Comparison of ENCODE assay signal across 24 cellular contexts in genomic region chr18:21896732-21897336, GRCh38.
A peak's percentile ranks its signal among the peaks of the same experiment; 100 is the strongest.
DNase-seq lines count a peak whose midpoint lies in the region; ATAC-seq and TF ChIP-seq lines count a peak whose summit lies in the region.
"Had no signal": no experiment of that assay in that cellular context is flagged by ENCODE, and none has a peak within 500 bp of the region (broad histone marks: within the 10 kb centered on the region; RNA-seq: fewer than 3 reads in every experiment).

No MANE protein-coding gene starts in this region.

- H3K9me3 ChIP-seq in Panc1 (ENCODE audit: control insufficient read depth, insufficient read depth, low read depth, low read length) (no peaks in the 10 kb centered on the region), heart right ventricle (peaks cover 0 to 2% (median 0%) of the 10 kb centered on the region in 11 donors)
- H3K9me3 ChIP-seq: Peyer's patch, psoas muscle, tibial nerve had no signal

- CTCF ChIA-PET in Panc1 (lab: Charles Lee): no interaction called here

- DNase-seq in H7 (peak; percentile 15), Panc1 (ENCODE audit: low read depth, low spot score) (no peak), heart right ventricle (no peak), retina (peak; percentile 16), NCI-H69 (lab: John Stamatoyannopoulos, UW) (no peak), NCI-H2227 treated with DMSO at 0.1 percent for 48 hours (lab: John Stamatoyannopoulos, UW) (no peak), germinal center (ENCODE audit: low spot score) (no peak)
- DNase-seq: activated CD4-positive, alpha-beta T cell treated with anti-CD3 and anti-CD28 coated beads, Interleukin-2, amount 50 U/mL, for 4 hours; activated CD8-positive, alpha-beta memory T cell treated with anti-CD3 and anti-CD28 coated beads, Interleukin-2, amount 50 U/mL, for 48 hours; activated effector memory CD4-positive, alpha-beta T cell treated with anti-CD3 and anti-CD28 coated beads, Interleukin-2, amount 50 U/mL, for 16 hours; activated naive CD8-positive, alpha-beta T cell treated with anti-CD3 and anti-CD28 coated beads, Interleukin-2, amount 50 U/mL, for 24 hours; brain microvascular endothelial cell; CD8-positive, alpha-beta memory T cell; cortex of kidney; foreskin melanocyte; NCI-H1436; Peyer's patch; psoas muscle; T-helper 2 cell; WERI-Rb-1 had no signal

- H3K4me1 ChIP-seq in Panc1 (ENCODE audit: control insufficient read depth, insufficient read depth, low read length) (no peaks in the 10 kb centered on the region), heart right ventricle (peaks cover 0 to 14% (median 0%) of the 10 kb centered on the region in 9 donors)
- H3K4me1 ChIP-seq: neural progenitor cell, psoas muscle had no signal

- WGBS in heart right ventricle, 2 donors: 42 to 43% methylated on average over 27 of the region's 27 CpGs

- TF ChIP-seq CTCF in Panc1 (IDR thresholded peaks at IDR 0.05) (no peak), heart right ventricle (IDR thresholded peaks at IDR 0.05) (no peak)

- H3K36me3 ChIP-seq in H7 (replicated peaks; ENCODE audit: control insufficient read depth, insufficient read depth, low read length): no peaks in the 10 kb centered on the region
- no peaks in the 10 kb centered on the region for H3K36me3 ChIP-seq in Panc1 (ENCODE audit: control insufficient read depth, insufficient read depth, low read length)
- H3K36me3 ChIP-seq in heart right ventricle: no peaks in the 10 kb centered on the region
- H3K36me3 ChIP-seq: brain microvascular endothelial cell, neural progenitor cell, Peyer's patch, tibial nerve, WERI-Rb-1 had no signal

- H3K27me3 ChIP-seq in H7 (ENCODE audit: control insufficient read depth, insufficient read depth, low read length) (peaks cover 3% of the 10 kb centered on the region; the same call in 1 of the 2 replicates), Panc1 (ENCODE audit: control insufficient read depth, insufficient read depth, low read length) (no peaks in the 10 kb centered on the region), heart right ventricle (no peaks in the 10 kb centered on the region)
- H3K27me3 ChIP-seq: brain microvascular endothelial cell, neural progenitor cell, Peyer's patch, tibial nerve had no signal

- BruUV-seq in Panc1 (replicated peaks; lab: Mats Ljungman, UMichigan): no TSS peak

- POLR2A ChIA-PET in Panc1 (lab: Charles Lee): no interaction called here

- in situ Hi-C loops in Panc1 (cut with HindIII; ENCODE audit: low pct_unique_long_range_greater_than_20kb, low sequenced_read_pairs): no loop called here

- H3K4me3 ChIP-seq in H7 (ENCODE audit: insufficient read depth, low read depth, low read length) (0 out of 2 replicates have a peak overlapping the region, but pooled peaks have one; percentile 4), Panc1 (ENCODE audit: low read depth in 2 of 2, low read length in 2 of 2) (no peak overlapping the region), heart right ventricle (peak overlapping the region in 2 of 10 donors; percentile 2 to 24)
- H3K4me3 ChIP-seq: neural progenitor cell, Peyer's patch, psoas muscle, SK-N-MC, smooth muscle cell, tibial nerve had no signal

- H3K27ac ChIP-seq in Panc1 (ENCODE audit: low read length): no peak overlapping the region
- H3K27ac ChIP-seq in heart right ventricle: no peak overlapping the region
- H3K27ac ChIP-seq: brain microvascular endothelial cell, neural progenitor cell, Peyer's patch, psoas muscle, SK-N-MC, tibial nerve, WERI-Rb-1 had no signal

- ATAC-seq in Panc1: peak; percentile 55; the same call in 1 of the 2 replicates
- ATAC-seq in heart right ventricle: peak in 6 of 8 donors; percentile 42 to 66 (median 58)
- ATAC-seq: activated naive CD8-positive, alpha-beta T cell treated with anti-CD3 and anti-CD28 coated beads, Interleukin-2, amount 50 U/mL, for 24 hours; psoas muscle had no signal

- intact Hi-C loops in Panc1 (cut with micrococcal nuclease; ENCODE audit: unreplicated experiment) (no loop called here), heart right ventricle (cut with DNase I) (loop anchor here in 5 of 10 donors (5.0 to 10.0 kb wide), 5 partner anchors 58 to 808 kb away; no protein-coding TSS in a partner anchor)

Comparison
In these comparisons a context has a peak if more than half of its experiments do, and no peak if none do; other contexts are left out.
1. DNase-seq: peak in H7 (single experiment) and retina (single experiment); none in Panc1 (single experiment), heart right ventricle (0 of 2), NCI-H69 (single experiment), NCI-H2227 treated with DMSO at 0.1 percent for 48 hours (single experiment) and germinal center (single experiment).